In genomic region chr16:58196898-58197313, GRCh38 we compare ENCODE assay signal across 8 cellular contexts. TPM values are rescaled to one million over a fixed set of nuclear protein-coding genes. Genes with fewer than 3 reads are reported as not detected.
DNase-seq lines count a peak whose midpoint lies in the region; ATAC-seq and TF ChIP-seq lines count a peak whose summit lies in the region.

No MANE protein-coding gene starts in this region.

- H3K9ac ChIP-seq in PC-3 (ENCODE audit: low read length) = peak overlapping the region; percentile 68
- peak overlapping the region; percentile 69 for H3K9ac ChIP-seq in endodermal cell (ENCODE audit: extremely low read depth, low read length, poor library complexity, severe bottlenecking)

- H3K27ac ChIP-seq in PC-3 (ENCODE audit: low read length) (no peak overlapping the region), endodermal cell (ENCODE audit: low read depth, low read length) (no peak overlapping the region)

- no peaks in the 10 kb centered on the region for H3F3A ChIP-seq in PC-3 (ENCODE audit: low read length, unreplicated experiment)

- peaks cover 41% of the 10 kb centered on the region for H3K36me3 Mint-ChIP-seq in endodermal cell (ENCODE audit: low read depth)
- peaks cover 0 to 46% (median 4%) of the 10 kb centered on the region in 3 donors for H3K36me3 Mint-ChIP-seq in naive thymus-derived CD8-positive, alpha-beta T cell

- H3K36me3 ChIP-seq in PC-3 (ENCODE audit: low read depth, low read length) (peaks cover 19% of the 10 kb centered on the region), endodermal cell (ENCODE audit: control insufficient read depth, insufficient read depth, low read length) (peaks cover 48% of the 10 kb centered on the region)

- POLR2A ChIA-PET in PC-3 (lab: Charles Lee; ENCODE audit: unreplicated experiment) = interaction anchor here (0.7 kb wide), 1 partner anchor 125 kb away, joined by 3 read pairs; no protein-coding TSS in a partner anchor
- POLR2A ChIA-PET in naive thymus-derived CD8-positive, alpha-beta T cell (lab: Charles Lee) = interaction anchor here (0.5 to 0.7 kb wide), 2 partner anchors 14 to 22 kb away, joined by 3 read pairs; no protein-coding TSS in a partner anchor

- H3K4me2 ChIP-seq in PC-3 (ENCODE audit: low read length) = peak overlapping the region; percentile 98

- H3K4me3 ChIP-seq in GM12864 (ENCODE audit: low read depth, low read length) (peak overlapping the region; percentile 94), PC-3 (ENCODE audit: low read length) (peak overlapping the region; percentile 96), endodermal cell (ENCODE audit: low read length) (peak overlapping the region; percentile 88)

- no peak for DNase-seq in GM12864 (ENCODE audit: low read depth)
- DNase-seq in PC-3 = no peak
- DNase-seq in endodermal cell = peak; percentile 55
- DNase-seq in naive thymus-derived CD8-positive, alpha-beta T cell = peak in 1 of 10 donors; percentile 4
- no peak for DNase-seq in NCI-H524 treated with DMSO at 0.1 percent for 48 hours (lab: John Stamatoyannopoulos, UW)
- DNase-seq in NCI-H524 (lab: John Stamatoyannopoulos, UW) = no peak

- H3K9me3 ChIP-seq in PC-3 (ENCODE audit: low read length) (no peaks in the 10 kb centered on the region), endodermal cell (ENCODE audit: control insufficient read depth, low read length) (no peaks in the 10 kb centered on the region)

- no peaks in the 10 kb centered on the region for H3K9me2 ChIP-seq in PC-3 (replicated peaks; ENCODE audit: low read length)

- intact Hi-C loops in PC-3 (cut with micrococcal nuclease) = loop anchor here (5.0 kb wide), 1 partner anchor 70 kb away; the partner anchor contains the start of gene CFAP20

- H3K27me3 ChIP-seq in PC-3 (ENCODE audit: low read length) (no peaks in the 10 kb centered on the region), endodermal cell (ENCODE audit: control insufficient read depth, insufficient read depth, low read length, poor library complexity, severe bottlenecking) (peaks cover 15% of the 10 kb centered on the region)

- CTCF ChIA-PET in PC-3 (lab: Charles Lee) = interaction anchor here (0.5 kb wide), 1 partner anchor 108 kb away, joined by 5 read pairs; no protein-coding TSS in a partner anchor

- no peak for TF ChIP-seq CTCF in GM12864 (IDR thresholded peaks at IDR 0.05; ENCODE audit: low read depth, low read length, missing control alignments)
- TF ChIP-seq CTCF in PC-3 (conservative IDR thresholded peaks at IDR 0.05; ENCODE audit: low read depth, low read length) = no peak
- no peak for TF ChIP-seq CTCF in endodermal cell (conservative IDR thresholded peaks at IDR 0.05)

- 33% methylated on average over 11 of the region's 11 CpGs; no CpG with 5 or more reads in 1 of the 2 experiments for WGBS in endodermal cell (ENCODE audit: insufficient coverage in 1 of 2, insufficient read length in 1 of 2), 2 experiments

- TSS peak; percentile 35 for BruUV-seq in PC-3 (replicated peaks; lab: Mats Ljungman, UMichigan)

- peak overlapping the region; percentile 86 for H2AFZ ChIP-seq in PC-3 (ENCODE audit: low read length)

- H3K4me3 Mint-ChIP-seq in endodermal cell = peak overlapping the region; percentile 90
- peak overlapping the region; percentile 82 to 92 (median 86) for H3K4me3 Mint-ChIP-seq in naive thymus-derived CD8-positive, alpha-beta T cell

- H4K20me1 ChIP-seq in PC-3 (ENCODE audit: low read length) = 0 out of 2 replicates have a peak, but pooled peaks cover 4% of the 10 kb centered on the region

- peak overlapping the region; percentile 89 for H3K27ac Mint-ChIP-seq in endodermal cell
- H3K27ac Mint-ChIP-seq in naive thymus-derived CD8-positive, alpha-beta T cell = peak overlapping the region; percentile 67 to 89 (median 80)

- H3K79me2 ChIP-seq in PC-3 (ENCODE audit: low read length) = peaks cover 44% of the 10 kb centered on the region

- H3K4me1 ChIP-seq in PC-3 (ENCODE audit: insufficient read depth, low read length) (peaks cover 5% of the 10 kb centered on the region), endodermal cell (ENCODE audit: control insufficient read depth, insufficient read depth, low read length) (no peaks in the 10 kb centered on the region)

- ATAC-seq in PC-3 = peak; percentile 50
- no peak for ATAC-seq in naive thymus-derived CD8-positive, alpha-beta T cell
- no peak for ATAC-seq in GM21390 (IDR thresholded peaks at IDR 0.05; ENCODE audit: unreplicated experiment)
- no peak for ATAC-seq in GM19467 (IDR thresholded peaks at IDR 0.05; ENCODE audit: unreplicated experiment)

- H3K27me3 Mint-ChIP-seq in endodermal cell (ENCODE audit: insufficient read depth) = peaks cover 21% of the 10 kb centered on the region
- peaks cover 0 to 13% (median 8%) of the 10 kb centered on the region in 5 donors for H3K27me3 Mint-ChIP-seq in naive thymus-derived CD8-positive, alpha-beta T cell

- peaks cover 12% of the 10 kb centered on the region for H3K4me1 Mint-ChIP-seq in endodermal cell
- peaks cover 18 to 53% (median 47%) of the 10 kb centered on the region in 4 donors for H3K4me1 Mint-ChIP-seq in naive thymus-derived CD8-positive, alpha-beta T cell

- no peaks in the 10 kb centered on the region for H3K9me3 Mint-ChIP-seq in endodermal cell
- no peaks in the 10 kb centered on the region for H3K9me3 Mint-ChIP-seq in naive thymus-derived CD8-positive, alpha-beta T cell

RNA-seq across cellular contexts. Expression of gene CSNK2A2, which starts 1.0 kb away (rescaled TPM):
- total RNA-seq in PC-3 (2014; rRNA removed) = 14.2 and 17.7 TPM in 2 replicates
- 100 to 1,000 TPM; 114 to 121 TPM for total RNA-seq in endodermal cell
- 64.3 TPM for polyA plus RNA-seq in endodermal cell (2013, experiment 1 of 2)
- polyA plus RNA-seq in endodermal cell (2013, experiment 2 of 2) = 62.1 TPM
- 10 to 100 TPM; 62.9 to 65.8 TPM for total RNA-seq in naive thymus-derived CD8-positive, alpha-beta T cell
- 10 to 100 TPM in 2 of 3 donors, 1 to 10 TPM in 1; 3.5 to 12.5 (median 11.4) TPM for polyA plus RNA-seq in naive thymus-derived CD8-positive, alpha-beta T cell
